ENCODE assay signal across 27 cellular contexts in the genomic region with DNA sequence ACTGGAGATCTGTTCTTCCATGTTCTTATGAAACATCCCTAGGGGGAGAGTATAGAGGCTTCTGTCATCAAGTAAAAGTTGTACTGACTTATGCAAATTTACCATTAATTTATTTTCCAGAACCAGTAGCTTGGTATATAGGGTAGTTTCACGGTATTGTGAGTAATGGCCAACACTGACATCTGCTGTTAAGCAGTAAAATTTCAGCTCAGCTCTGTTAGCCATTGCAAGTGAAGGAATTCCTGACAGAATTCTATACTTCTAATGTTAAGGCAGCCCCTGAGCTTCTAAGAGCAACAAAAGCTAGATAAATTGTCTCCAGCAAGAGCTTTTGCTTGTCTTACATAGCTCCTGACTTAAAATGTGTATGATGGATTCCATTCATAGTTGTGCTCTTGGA.
A peak's percentile ranks its signal among the peaks of the same experiment; 100 is the strongest.
DNase-seq lines count a peak whose midpoint lies in the region; ATAC-seq, FAIRE-seq and TF ChIP-seq lines count a peak whose summit lies in the region.
"Had no signal": no experiment of that assay in that cellular context is flagged by ENCODE, and none has a peak within 500 bp of the region (broad histone marks: within the 10 kb centered on the region; RNA-seq: fewer than 3 reads in every experiment).

No MANE protein-coding gene starts in this region.

- H2AFZ ChIP-seq in HepG2 (ENCODE audit: low read length), result no peak overlapping the region
- H2AFZ ChIP-seq in OCI-LY1 (ENCODE audit: low read length), result no peak overlapping the region

- no peak overlapping the region for H3K27ac ChIP-seq in HepG2 (ENCODE audit: extremely low read length, insufficient read depth, low read length)
- H3K27ac ChIP-seq in right lobe of liver, result no peak overlapping the region
- H3K27ac ChIP-seq in OCI-LY1 (ENCODE audit: low read depth, low read length, poor library complexity, severe bottlenecking), result no peak overlapping the region
- H3K27ac ChIP-seq in endodermal cell (ENCODE audit: low read depth, low read length), result no peak overlapping the region
- H3K27ac ChIP-seq in brain microvascular endothelial cell, result no peak overlapping the region
- H3K27ac ChIP-seq: pancreas, sigmoid colon, upper lobe of left lung had no signal

- H3K27me3 Mint-ChIP-seq in endodermal cell (ENCODE audit: insufficient read depth), result no peaks in the 10 kb centered on the region

- 0% methylated on average over 1 of the region's 1 CpG for WGBS in HepG2 (ENCODE audit: low lambda C conversion rate)
- WGBS in right lobe of liver (ENCODE audit: insufficient coverage, low coverage, low lambda C conversion rate, missing lambda C conversion rate), result 13% methylated on average over 1 of the region's 1 CpG
- 64 to 86% methylated on average over 1 of the region's 1 CpG for WGBS in endodermal cell (ENCODE audit: insufficient coverage in 1 of 2, insufficient read length in 1 of 2), 2 experiments

- peaks cover 3% of the 10 kb centered on the region for H3K4me1 Mint-ChIP-seq in endodermal cell
- H3K4me1 Mint-ChIP-seq: natural killer cell, T-cell had no signal

- H3K9me2 ChIP-seq in OCI-LY1 (ENCODE audit: low read depth, low read length), result no peaks in the 10 kb centered on the region

- H3K79me2 ChIP-seq in HepG2 (ENCODE audit: insufficient read depth, low read length), result no peaks in the 10 kb centered on the region
- H3K79me2 ChIP-seq in OCI-LY1 (ENCODE audit: insufficient read depth, low read length), result no peaks in the 10 kb centered on the region

- H3K9me3 Mint-ChIP-seq in endodermal cell, result peaks cover 8% of the 10 kb centered on the region
- H3K9me3 Mint-ChIP-seq: activated naive CD4-positive, alpha-beta T cell treated with anti-CD3 and anti-CD28 coated beads for 36 hours; natural killer cell had no signal

- TF ChIP-seq RAD21 in HepG2 (CRISPR knock-in tag; IDR thresholded peaks at IDR 0.05), result no peak

- no peak overlapping the region for H3K27ac Mint-ChIP-seq in endodermal cell
- H3K27ac Mint-ChIP-seq: activated naive CD4-positive, alpha-beta T cell treated with anti-CD3 and anti-CD28 coated beads for 36 hours; activated T-cell treated with anti-CD3 and anti-CD28 coated beads, Interleukin-2, amount 50 U/mL, for 72 hours; natural killer cell; T-cell had no signal

- peak; percentile 25 for TF ChIP-seq CTCF in HepG2 (CRISPR knock-in tag; IDR thresholded peaks at IDR 0.05)
- peak in 2 of 4 donors; percentile 25 to 28 for TF ChIP-seq CTCF in right lobe of liver (IDR thresholded peaks at IDR 0.05)
- peak; percentile 43; the same call in 1 of the 2 replicates for TF ChIP-seq CTCF in OCI-LY1 (IDR thresholded peaks at IDR 0.05; ENCODE audit: low read length)
- peak; percentile 75 for TF ChIP-seq CTCF in endodermal cell (conservative IDR thresholded peaks at IDR 0.05)
- no peak for TF ChIP-seq CTCF in brain microvascular endothelial cell (IDR thresholded peaks at IDR 0.05; ENCODE audit: low read depth, low read length, missing control alignments)

- peaks cover 59% of the 10 kb centered on the region for H3K9me3 ChIP-seq in HepG2 (ENCODE audit: low read length)
- peaks cover 0 to 6% (median 0%) of the 10 kb centered on the region in 4 donors for H3K9me3 ChIP-seq in right lobe of liver
- no peaks in the 10 kb centered on the region for H3K9me3 ChIP-seq in OCI-LY1 (ENCODE audit: low read length)
- H3K9me3 ChIP-seq in endodermal cell (ENCODE audit: control insufficient read depth, low read length), result peaks cover 11% of the 10 kb centered on the region
- H3K9me3 ChIP-seq: pancreas, sigmoid colon, upper lobe of left lung had no signal

- POLR2A ChIA-PET in HepG2 (lab: Yijun Ruan, JAX), result no interaction called here

- no TSS peak for BruUV-seq in HepG2 (replicated peaks; lab: Mats Ljungman, UMichigan)

- DNase-seq in HepG2 (ENCODE audit: low spot score), result no peak
- no peak for DNase-seq in right lobe of liver
- no peak for DNase-seq in endodermal cell
- DNase-seq in brain microvascular endothelial cell, result no peak
- DNase-seq in AG08395 (ENCODE audit: low spot score), result no peak
- no peak for DNase-seq in NCI-H2227 (lab: John Stamatoyannopoulos, UW; ENCODE audit: unreplicated experiment)
- DNase-seq: activated CD4-positive, alpha-beta T cell treated with anti-CD3 and anti-CD28 coated beads for 4 hours; activated naive CD4-positive, alpha-beta T cell treated with anti-CD3 and anti-CD28 coated beads for 36 hours; activated T-cell treated with anti-CD3 and anti-CD28 coated beads, Interleukin-2, amount 50 U/mL, for 72 hours; amniotic stem cell; COR-L47; DMS79; left colon; midbrain; natural killer cell; NCI-H1417 treated with DMSO at 0.1 percent for 48 hours; NCI-H2107; NCI-H524 treated with DMSO at 0.1 percent for 48 hours; pancreas; SIG-M5; sigmoid colon; T-cell; upper lobe of left lung had no signal

- H3K36me3 ChIP-seq in HepG2 (replicated peaks in 1 of 2; ENCODE audit: control insufficient read depth in 1 of 2, insufficient read depth in 2 of 2, low read length in 2 of 2), result no peaks in the 10 kb centered on the region
- no peaks in the 10 kb centered on the region for H3K36me3 ChIP-seq in right lobe of liver
- no peaks in the 10 kb centered on the region for H3K36me3 ChIP-seq in OCI-LY1 (ENCODE audit: insufficient read depth, low read length)
- H3K36me3 ChIP-seq in endodermal cell (ENCODE audit: control insufficient read depth, insufficient read depth, low read length), result no peaks in the 10 kb centered on the region
- no peaks in the 10 kb centered on the region for H3K36me3 ChIP-seq in brain microvascular endothelial cell (replicated peaks)
- H3K36me3 ChIP-seq: pancreas, sigmoid colon, upper lobe of left lung had no signal

- no peak overlapping the region for H3K4me3 ChIP-seq in HepG2 (replicated peaks in 1 of 3; ENCODE audit: insufficient read depth in 1 of 3, low read depth in 2 of 3, low read length in 3 of 3)
- no peak overlapping the region for H3K4me3 ChIP-seq in right lobe of liver
- H3K4me3 ChIP-seq in OCI-LY1 (ENCODE audit: low read depth, low read length, poor library complexity, severe bottlenecking), result no peak overlapping the region
- H3K4me3 ChIP-seq in endodermal cell (ENCODE audit: low read length), result no peak overlapping the region
- no peak overlapping the region for H3K4me3 ChIP-seq in brain microvascular endothelial cell (ENCODE audit: low read depth, low read length)
- H3K4me3 ChIP-seq: pancreas, sigmoid colon, upper lobe of left lung had no signal

- CTCF ChIA-PET in HepG2 (lab: Yijun Ruan, JAX; ENCODE audit: low intra/inter-chr PET ratio, low total read pairs), result no interaction called here

- no peak for FAIRE-seq in HepG2 (lab: Jason Lieb, UNC)
- FAIRE-seq: GM18507, pancreas had no signal

- intact Hi-C loops in HepG2 (cut with micrococcal nuclease; ENCODE audit: unreplicated experiment), result no loop called here
- intact Hi-C loops in right lobe of liver (cut with DNase I), result no loop called here

- H3K36me3 Mint-ChIP-seq in endodermal cell (ENCODE audit: low read depth), result no peaks in the 10 kb centered on the region
- H3K36me3 Mint-ChIP-seq: natural killer cell, T-cell had no signal

- no peaks in the 10 kb centered on the region for H3F3A ChIP-seq in OCI-LY1 (ENCODE audit: insufficient read depth, low read length)

- H3K4me2 ChIP-seq in HepG2 (ENCODE audit: low read depth, low read length), result no peak overlapping the region
- H3K4me2 ChIP-seq in OCI-LY1 (ENCODE audit: low read length), result no peak overlapping the region

- no peaks in the 10 kb centered on the region for H4K20me1 ChIP-seq in HepG2 (ENCODE audit: insufficient read depth, low read length)
- H4K20me1 ChIP-seq in OCI-LY1 (ENCODE audit: insufficient read depth, low read length), result no peaks in the 10 kb centered on the region

- in situ Hi-C loops in HepG2 (cut with HindIII; ENCODE audit: extremely low pct_ligation_motif_present, low pct_unique_long_range_greater_than_20kb), result no loop called here
- in situ Hi-C loops in brain microvascular endothelial cell (cut with HindIII; ENCODE audit: low pct_ligation_motif_present, low sequenced_read_pairs), result no loop called here

- no peak overlapping the region for H3K4me3 Mint-ChIP-seq in endodermal cell
- H3K4me3 Mint-ChIP-seq: activated naive CD4-positive, alpha-beta T cell treated with anti-CD3 and anti-CD28 coated beads for 36 hours; activated T-cell treated with anti-CD3 and anti-CD28 coated beads, Interleukin-2, amount 50 U/mL, for 72 hours; natural killer cell; T-cell had no signal

- H3K27me3 ChIP-seq in HepG2 (ENCODE audit: control insufficient read depth in 1 of 2, insufficient read depth in 2 of 2, low read length in 2 of 2) (no peaks in the 10 kb centered on the region), right lobe of liver (peaks cover 0 to 3% of the 10 kb centered on the region in 2 donors), OCI-LY1 (ENCODE audit: insufficient read depth, low read length) (no peaks in the 10 kb centered on the region), endodermal cell (ENCODE audit: control insufficient read depth, insufficient read depth, low read length, poor library complexity, severe bottlenecking) (no peaks in the 10 kb centered on the region), brain microvascular endothelial cell (replicated peaks) (no peaks in the 10 kb centered on the region)
- H3K27me3 ChIP-seq: pancreas, sigmoid colon, upper lobe of left lung had no signal

- ATAC-seq in HepG2 (no peak), right lobe of liver (no peak), GM18868 (IDR thresholded peaks at IDR 0.05; ENCODE audit: unreplicated experiment) (no peak)
- ATAC-seq: activated T-cell treated with anti-CD3 and anti-CD28 coated beads, Interleukin-2, amount 50 U/mL, for 72 hours; HCT116; left colon; natural killer cell; pancreas; T-cell had no signal

- TF ChIP-seq POLR2A in HepG2 (IDR thresholded peaks at IDR 0.05; ENCODE audit: insufficient read depth in 1 of 2, low read depth in 2 of 2, low read length in 2 of 2), result no peak
- TF ChIP-seq POLR2A in right lobe of liver (IDR thresholded peaks at IDR 0.05), result no peak

- H3K9ac ChIP-seq in HepG2 (ENCODE audit: insufficient read depth, low read depth, low read length), result no peak overlapping the region
- H3K9ac ChIP-seq in OCI-LY1 (ENCODE audit: low read length), result no peak overlapping the region
- no peak overlapping the region for H3K9ac ChIP-seq in endodermal cell (ENCODE audit: extremely low read depth, low read length, poor library complexity, severe bottlenecking)

- no peaks in the 10 kb centered on the region for H3K4me1 ChIP-seq in HepG2 (ENCODE audit: insufficient read depth, low read length)
- H3K4me1 ChIP-seq in right lobe of liver, result no peaks in the 10 kb centered on the region
- H3K4me1 ChIP-seq in OCI-LY1 (ENCODE audit: insufficient read depth, low read length, severe bottlenecking), result no peaks in the 10 kb centered on the region
- no peaks in the 10 kb centered on the region for H3K4me1 ChIP-seq in endodermal cell (ENCODE audit: control insufficient read depth, insufficient read depth, low read length)
- H3K4me1 ChIP-seq: pancreas, upper lobe of left lung had no signal

- TF ChIP-seq EP300 in HepG2 (IDR thresholded peaks at IDR 0.05; ENCODE audit: low read depth in 2 of 2, low read length in 2 of 2), result no peak
- no peak for TF ChIP-seq EP300 in HepG2 (CRISPR knock-in tag; IDR thresholded peaks at IDR 0.05; ENCODE audit: borderline replicate concordance)
